9 cellular contexts compared by ENCODE assay signal in genomic region chr22:35582861-35583670, GRCh38. TPM values are rescaled to one million over a fixed set of nuclear protein-coding genes. Genes with fewer than 3 reads are reported as not detected.
DNase-seq lines count a peak whose midpoint lies in the region; ATAC-seq, FAIRE-seq and TF ChIP-seq lines count a peak whose summit lies in the region.
"Had no signal": no experiment of that assay in that cellular context is flagged by ENCODE, and none has a peak within 500 bp of the region (broad histone marks: within the 10 kb centered on the region; RNA-seq: fewer than 3 reads in every experiment).

No MANE protein-coding gene starts in this region.

- no peaks in the 10 kb centered on the region for H3K36me3 ChIP-seq in kidney (ENCODE audit: control insufficient read depth in 1 of 2, insufficient read depth in 2 of 2, low read length in 2 of 2)
- H3K36me3 ChIP-seq: BLaER1 treated with 17β-estradiol and CSF1 and Interleukin-3, amounts not matched to agents 10 nM and 100 nM had no signal

- TF ChIP-seq CTCF in WI38 (IDR thresholded peaks at IDR 0.05; ENCODE audit: low read depth, low read length) (peak; percentile 91), kidney (IDR thresholded peaks at IDR 0.05; ENCODE audit: borderline replicate concordance, extremely low read depth, insufficient read depth) (peak; percentile 94)

- no peak for FAIRE-seq in kidney (lab: Jason Lieb, UNC)

- intact Hi-C loops in kidney (cut with DNase I), result loop anchor here (10.0 kb wide), 1 partner anchor 238 kb away; no protein-coding TSS in a partner anchor

- no peak overlapping the region for H3K9ac ChIP-seq in kidney (ENCODE audit: low read length in 2 of 2)

- H3K27ac ChIP-seq in caudate nucleus (ENCODE audit: low read depth, low read length) (no peak overlapping the region), kidney (ENCODE audit: low read depth in 2 of 2, low read length in 2 of 2) (no peak overlapping the region)
- H3K27ac ChIP-seq: BLaER1 treated with 17β-estradiol and CSF1 and Interleukin-3, amounts not matched to agents 10 nM and 100 nM had no signal

- no peaks in the 10 kb centered on the region for H3K9me3 ChIP-seq in kidney (ENCODE audit: control insufficient read depth in 1 of 2, low read length in 2 of 2)
- H3K9me3 ChIP-seq: BLaER1 treated with 17β-estradiol and CSF1 and Interleukin-3, amounts not matched to agents 10 nM and 100 nM had no signal

- peaks cover 0 to 2% of the 10 kb centered on the region in 2 donors for H3K4me1 ChIP-seq in kidney (ENCODE audit: control insufficient read depth in 1 of 2, insufficient read depth in 1 of 2, low read depth in 1 of 2, low read length in 2 of 2)

- ATAC-seq in GM18907 (IDR thresholded peaks at IDR 0.05; ENCODE audit: unreplicated experiment), result no peak

- H3K4me3 ChIP-seq in WI38 (ENCODE audit: low read depth, low read length) (no peak overlapping the region), kidney (ENCODE audit: low read length in 2 of 2) (no peak overlapping the region)
- H3K4me3 ChIP-seq: BLaER1 treated with 17β-estradiol and CSF1 and Interleukin-3, amounts not matched to agents 10 nM and 100 nM had no signal

- DNase-seq in NCI-H2081 (lab: John Stamatoyannopoulos, UW) (peak; percentile 47 to 61), NCI-H2081 treated with DMSO at 0.1 percent for 48 hours (lab: John Stamatoyannopoulos, UW) (no peak), NCI-H2029 treated with DMSO at 0.1 percent for 48 hours (lab: John Stamatoyannopoulos, UW) (peak; percentile 52), caudate nucleus (lab: John Stamatoyannopoulos, UW) (peak in 50 of 61 donors; percentile 15 to 76 (median 36)), kidney (peak; percentile 66)
- DNase-seq in stimulated activated CD4-positive, alpha-beta T cell treated with anti-CD3 and anti-CD28 coated beads, Interleukin-1b, Interleukin-23, amount 100 ng/mL, for 48 hours, result peak; percentile 52

RNA-seq across cellular contexts. Expression of gene MB, which starts 34.1 kb away (rescaled TPM):
- not detected for total RNA-seq in kidney
- polyA plus RNA-seq in kidney (ENCODE audit: insufficient read depth, low read depth, low replicate concordance), result 0.84 TPM

RNA-seq across cellular contexts. Expression of gene RASD2, which starts 42.4 kb away (rescaled TPM):
- total RNA-seq in kidney, result 3.4 TPM
- polyA plus RNA-seq in kidney (ENCODE audit: insufficient read depth, low read depth, low replicate concordance), result 1.1 TPM
